Comparison of ENCODE assay signal across 12 cellular contexts in genomic region chr7:83072576-83073517, GRCh38.
DNase-seq lines count a peak whose midpoint lies in the region; FAIRE-seq and TF ChIP-seq lines count a peak whose summit lies in the region.
"Had no signal": no experiment of that assay in that cellular context is flagged by ENCODE, and none has a peak within 500 bp of the region (broad histone marks: within the 10 kb centered on the region; RNA-seq: fewer than 3 reads in every experiment).

No MANE protein-coding gene starts in this region.

- H3K27ac ChIP-seq in VCaP (no peak overlapping the region), kidney (ENCODE audit: low read depth in 2 of 2, low read length in 2 of 2) (no peak overlapping the region), Peyer's patch (no peak overlapping the region)
- H3K27ac ChIP-seq: coronary artery, pancreas had no signal

- H3K4me1 ChIP-seq in kidney (ENCODE audit: control insufficient read depth in 1 of 2, insufficient read depth in 1 of 2, low read depth in 1 of 2, low read length in 2 of 2) (no peaks in the 10 kb centered on the region), Peyer's patch (no peaks in the 10 kb centered on the region)
- H3K4me1 ChIP-seq: pancreas had no signal

- no peak for TF ChIP-seq POLR2A in Peyer's patch (IDR thresholded peaks at IDR 0.05)

- H3K4me3 ChIP-seq in kidney (ENCODE audit: low read length in 2 of 2) (no peak overlapping the region), Peyer's patch (no peak overlapping the region)
- H3K4me3 ChIP-seq: coronary artery, pancreas had no signal

- H3K9ac ChIP-seq in kidney (ENCODE audit: low read length in 2 of 2): no peak overlapping the region

- DNase-seq in DMS53 (lab: John Stamatoyannopoulos, UW) (peak; percentile 54), DMS53 treated with DMSO at 0.1 percent for 48 hours (lab: John Stamatoyannopoulos, UW; ENCODE audit: unreplicated experiment) (no peak), HT-29 (ENCODE audit: low spot score) (peak; percentile 30), kidney (no peak), foreskin melanocyte (no peak), Peyer's patch (no peak), NK-92 (lab: John Stamatoyannopoulos, UW; ENCODE audit: unreplicated experiment) (no peak)
- DNase-seq: activated naive CD8-positive, alpha-beta T cell treated with anti-CD3 and anti-CD28 coated beads, Interleukin-2, amount 10 ng/mL, durations not matched to agents 7 days and 5 days; NCI-H1930; pancreas had no signal

- no peaks in the 10 kb centered on the region for H3K27me3 ChIP-seq in Peyer's patch
- H3K27me3 ChIP-seq: pancreas had no signal

- H3K36me3 ChIP-seq in kidney (ENCODE audit: control insufficient read depth in 1 of 2, insufficient read depth in 2 of 2, low read length in 2 of 2): no peaks in the 10 kb centered on the region
- no peaks in the 10 kb centered on the region for H3K36me3 ChIP-seq in Peyer's patch
- H3K36me3 ChIP-seq: pancreas had no signal

- peak; percentile 90 for TF ChIP-seq CTCF in VCaP (conservative IDR thresholded peaks at IDR 0.05)
- TF ChIP-seq CTCF in kidney (IDR thresholded peaks at IDR 0.05; ENCODE audit: borderline replicate concordance, extremely low read depth, insufficient read depth): peak; percentile 9
- peak in 3 of 6 experiments; percentile 22 to 39 (median 28) for TF ChIP-seq CTCF in Peyer's patch (IDR thresholded peaks at IDR 0.05)

- intact Hi-C loops in kidney (cut with DNase I): no loop called here

- FAIRE-seq in kidney (lab: Jason Lieb, UNC): no peak

- H3K9me3 ChIP-seq in kidney (ENCODE audit: control insufficient read depth in 1 of 2, low read length in 2 of 2) (no peaks in the 10 kb centered on the region), Peyer's patch (no peaks in the 10 kb centered on the region)
- H3K9me3 ChIP-seq: pancreas had no signal

Comparison
In these comparisons a context has a peak if more than half of its experiments do, and no peak if none do; other contexts are left out.
1. DNase-seq: peak in DMS53 (single experiment) and HT-29 (single experiment); none in DMS53 treated with DMSO at 0.1 percent for 48 hours (single experiment), kidney (single experiment), foreskin melanocyte (single experiment), Peyer's patch (0 of 3) and NK-92 (single experiment).